In genomic region chr16:49921791-49922456, GRCh38 we compare ENCODE assay signal across 8 cellular contexts.
DNase-seq lines count a peak whose midpoint lies in the region; ATAC-seq and TF ChIP-seq lines count a peak whose summit lies in the region.

No MANE protein-coding gene starts in this region.

- H3K36me3 Mint-ChIP-seq in stimulated activated memory B cell treated with anti-CD40 and anti-IgM and Interleukin-4, amounts not matched to agents 10 μg/mL and 1 μg/mL and 100 μg/mL, for 72 hours: no peaks in the 10 kb centered on the region

- no peak overlapping the region for H3K27ac Mint-ChIP-seq in stimulated activated memory B cell treated with anti-CD40 and anti-IgM and Interleukin-4, amounts not matched to agents 10 μg/mL and 1 μg/mL and 100 μg/mL, for 72 hours

- no peaks in the 10 kb centered on the region for H3K9me3 Mint-ChIP-seq in stimulated activated memory B cell treated with anti-CD40 and anti-IgM and Interleukin-4, amounts not matched to agents 10 μg/mL and 1 μg/mL and 100 μg/mL, for 72 hours

- H3K27me3 Mint-ChIP-seq in stimulated activated memory B cell treated with anti-CD40 and anti-IgM and Interleukin-4, amounts not matched to agents 10 μg/mL and 1 μg/mL and 100 μg/mL, for 72 hours: peaks cover 23% of the 10 kb centered on the region

- H3K79me2 ChIP-seq in SU-DHL-6 (ENCODE audit: insufficient read depth, low read length): no peaks in the 10 kb centered on the region

- no peak overlapping the region for H3K27ac ChIP-seq in SU-DHL-6 (ENCODE audit: low read depth, low read length)
- H3K27ac ChIP-seq in caudate nucleus (ENCODE audit: low read depth, low read length): no peak overlapping the region

- no peaks in the 10 kb centered on the region for H3K9me3 ChIP-seq in SU-DHL-6 (ENCODE audit: insufficient read depth, low read length)

- H3K27me3 ChIP-seq in SU-DHL-6 (ENCODE audit: low read length): no peaks in the 10 kb centered on the region

- no peak for ATAC-seq in GM18907 (IDR thresholded peaks at IDR 0.05; ENCODE audit: unreplicated experiment)
- ATAC-seq in stimulated activated memory B cell treated with anti-CD40 and anti-IgM and Interleukin-4, amounts not matched to agents 10 μg/mL and 1 μg/mL and 100 μg/mL, for 72 hours: no peak

- no peak overlapping the region for H3K4me3 Mint-ChIP-seq in stimulated activated memory B cell treated with anti-CD40 and anti-IgM and Interleukin-4, amounts not matched to agents 10 μg/mL and 1 μg/mL and 100 μg/mL, for 72 hours

- no peak overlapping the region for H3K4me2 ChIP-seq in SU-DHL-6 (ENCODE audit: low read depth, low read length, poor library complexity, severe bottlenecking)

- no peak overlapping the region for H2AFZ ChIP-seq in SU-DHL-6 (ENCODE audit: low read depth, low read length, severe bottlenecking)

- H4K20me1 ChIP-seq in SU-DHL-6 (ENCODE audit: low read depth, low read length): no peaks in the 10 kb centered on the region

- H3K4me1 Mint-ChIP-seq in stimulated activated memory B cell treated with anti-CD40 and anti-IgM and Interleukin-4, amounts not matched to agents 10 μg/mL and 1 μg/mL and 100 μg/mL, for 72 hours: no peaks in the 10 kb centered on the region

- H3K9me2 ChIP-seq in SU-DHL-6 (replicated peaks; ENCODE audit: insufficient read depth, low read length): no peaks in the 10 kb centered on the region

- H3K36me3 ChIP-seq in SU-DHL-6 (ENCODE audit: low read length): no peaks in the 10 kb centered on the region

- H3F3A ChIP-seq in SU-DHL-6 (ENCODE audit: insufficient read depth): no peaks in the 10 kb centered on the region

- peak; percentile 52 for DNase-seq in Daoy (ENCODE audit: low read depth)
- peak in 37 of 61 donors; percentile 2 to 54 (median 12) for DNase-seq in caudate nucleus (lab: John Stamatoyannopoulos, UW)
- DNase-seq in left kidney (ENCODE audit: low read depth, low spot score): peak; percentile 92
- DNase-seq in stimulated activated CD4-positive, alpha-beta T cell treated with anti-CD3 and anti-CD28 coated beads, Interleukin-4, amount 100 ng/mL, for 24 hours: peak; percentile 19

- no peak overlapping the region for H3K4me3 ChIP-seq in SU-DHL-6 (ENCODE audit: insufficient read depth, low read length, poor library complexity, severe bottlenecking)

- TF ChIP-seq CTCF in LNCAP (IDR thresholded peaks at IDR 0.05) (peak; percentile 68), SU-DHL-6 (IDR thresholded peaks at IDR 0.05; ENCODE audit: insufficient read depth, low read length, poor library complexity, severe bottlenecking) (peak; percentile 67)

- no peak overlapping the region for H3K9ac ChIP-seq in SU-DHL-6 (ENCODE audit: low read length)

Comparison
In these comparisons a context has a peak if more than half of its experiments do, and no peak if none do; other contexts are left out.
1. DNase-seq: peak in every context shown above with its lines; median percentile 92 in left kidney; 52 in Daoy; 19 in stimulated activated CD4-positive, alpha-beta T cell treated with anti-CD3 and anti-CD28 coated beads, Interleukin-4, amount 100 ng/mL, for 24 hours; 12 in caudate nucleus.